7 cellular contexts compared by ENCODE assay signal in the genomic region with DNA sequence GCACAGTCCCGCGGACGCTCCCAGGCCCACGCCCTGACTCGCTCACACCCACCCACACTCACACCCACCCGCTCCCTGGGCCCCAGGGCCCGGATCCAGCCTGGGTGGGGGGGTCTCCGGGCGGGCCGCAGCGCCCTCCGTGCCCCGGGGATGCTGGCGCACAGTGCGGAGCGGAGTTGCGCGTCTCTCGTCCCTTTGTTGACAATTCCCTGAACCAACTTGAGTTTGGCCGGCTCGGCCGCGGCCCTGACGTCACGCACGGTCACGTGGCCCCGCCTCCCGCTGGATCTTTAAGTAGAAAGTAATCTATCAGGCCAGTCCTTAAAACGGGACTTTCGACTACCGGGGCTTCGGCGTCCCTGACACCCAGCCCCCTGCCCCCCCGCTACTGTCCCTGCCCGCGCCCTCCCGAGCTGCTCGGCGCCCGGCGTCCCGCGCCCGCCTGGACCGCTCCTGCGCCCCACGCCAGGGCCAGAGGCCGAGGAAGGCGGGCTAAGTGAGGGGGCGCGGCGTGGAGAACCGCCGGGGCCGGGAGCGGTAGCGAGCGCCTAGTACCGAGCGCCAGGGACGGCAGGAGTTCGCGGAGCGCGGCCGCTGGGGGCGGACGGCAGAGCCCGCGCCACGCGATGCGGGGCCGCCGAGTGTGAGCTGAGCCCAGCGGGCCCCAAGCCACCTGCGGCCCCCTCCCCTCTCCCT. TPM values are rescaled to one million over a fixed set of nuclear protein-coding genes. Genes with fewer than 3 reads are reported as not detected.
DNase-seq lines count a peak whose midpoint lies in the region; ATAC-seq, FAIRE-seq and TF ChIP-seq lines count a peak whose summit lies in the region.

TSS of gene FOXD3 (plus strand) at position 320 of the 696 bp plus-strand sequence. CDS start 492 bp downstream, outside the sequence.

- peaks cover 9% of the 10 kb centered on the region for H3K9me3 Mint-ChIP-seq in activated T-cell treated with anti-CD3 and anti-CD28 coated beads, Interleukin-2, amount 50 U/mL, for 24 hours
- peaks cover 10% of the 10 kb centered on the region for H3K9me3 Mint-ChIP-seq in glutamatergic neuron (ENCODE audit: unreplicated experiment)

- no peak for FAIRE-seq in pancreas (lab: Jason Lieb, UNC)

- no peak within 1 kb of the TSS for H3K27ac ChIP-seq in pancreas

- peak within 1 kb of the TSS; percentile 76 for H3K27ac Mint-ChIP-seq in activated T-cell treated with anti-CD3 and anti-CD28 coated beads, Interleukin-2, amount 50 U/mL, for 24 hours
- peak within 1 kb of the TSS; percentile 80 for H3K27ac Mint-ChIP-seq in glutamatergic neuron (ENCODE audit: unreplicated experiment)

- WGBS in pancreas, 2 donors: 3 to 5% methylated on average over 40 to 77 of the region's 78 CpGs

- ATAC-seq in GM21825 (IDR thresholded peaks at IDR 0.05; ENCODE audit: unreplicated experiment) (peak; percentile 36), pancreas (peak; percentile 61 to 77 (median 66))

- intact Hi-C loops in pancreas (cut with DNase I): loop anchor here in 1 of 3 donors (10.0 kb wide), 1 partner anchor 112 kb away; no protein-coding TSS in a partner anchor

- H3K27me3 ChIP-seq in pancreas: peaks cover 20 to 86% (median 51%) of the 10 kb centered on the region in 4 donors

- H3K36me3 Mint-ChIP-seq in activated T-cell treated with anti-CD3 and anti-CD28 coated beads, Interleukin-2, amount 50 U/mL, for 24 hours (ENCODE audit: low read depth): no peaks in the 10 kb centered on the region
- H3K36me3 Mint-ChIP-seq in glutamatergic neuron (ENCODE audit: unreplicated experiment): peaks cover 4% of the 10 kb centered on the region

- DNase-seq in ELF-1 (ENCODE audit: low read depth, low spot score) (peak; percentile 85), NCI-H1694 treated with DMSO at 0.1 percent for 48 hours (lab: John Stamatoyannopoulos, UW) (peak; percentile 11), glutamatergic neuron (peak; percentile 79), pancreas (peak; percentile 46 to 81 (median 67)), HT-29 (ENCODE audit: low spot score) (no peak)
- DNase-seq in activated T-cell treated with anti-CD3 and anti-CD28 coated beads, Interleukin-2, amount 50 U/mL, for 24 hours: peak; percentile 66

- peaks cover 83% of the 10 kb centered on the region for H3K27me3 Mint-ChIP-seq in activated T-cell treated with anti-CD3 and anti-CD28 coated beads, Interleukin-2, amount 50 U/mL, for 24 hours
- H3K27me3 Mint-ChIP-seq in glutamatergic neuron (ENCODE audit: unreplicated experiment): peaks cover 40% of the 10 kb centered on the region

- no peaks in the 10 kb centered on the region for H3K9me3 ChIP-seq in pancreas

- peak within 1 kb of the TSS; percentile 28 to 45 (median 35) for H3K4me3 ChIP-seq in pancreas

- peaks cover 0 to 7% (median 0%) of the 10 kb centered on the region in 3 donors for H3K4me1 ChIP-seq in pancreas

- peaks cover 55% of the 10 kb centered on the region for H3K4me1 Mint-ChIP-seq in activated T-cell treated with anti-CD3 and anti-CD28 coated beads, Interleukin-2, amount 50 U/mL, for 24 hours (ENCODE audit: low read depth)
- H3K4me1 Mint-ChIP-seq in glutamatergic neuron (ENCODE audit: low read depth, unreplicated experiment): peaks cover 18% of the 10 kb centered on the region

- no peaks in the 10 kb centered on the region for H3K36me3 ChIP-seq in pancreas

- H3K4me3 Mint-ChIP-seq in activated T-cell treated with anti-CD3 and anti-CD28 coated beads, Interleukin-2, amount 50 U/mL, for 24 hours: peak within 1 kb of the TSS; percentile 75
- peak within 1 kb of the TSS; percentile 89 for H3K4me3 Mint-ChIP-seq in glutamatergic neuron (ENCODE audit: unreplicated experiment)

- no peak for TF ChIP-seq CTCF in glutamatergic neuron (IDR thresholded peaks at IDR 0.05; ENCODE audit: partially characterized antibody, unreplicated experiment)
- no peak for TF ChIP-seq CTCF in pancreas (IDR thresholded peaks at IDR 0.05)

RNA-seq across cellular contexts. Expression of gene FOXD3, which starts in this region (rescaled TPM):
- total RNA-seq in glutamatergic neuron (ENCODE audit: unreplicated experiment) (0.39 TPM), pancreas (under 1 TPM in 2 of 6 donors, not detected in 4; 0.09 TPM)
- under 1 TPM in 1 of 2 donors, not detected in 1; 0.21 TPM for polyA plus RNA-seq in pancreas
- not detected in 2 replicates for total RNA-seq in HT-29 (2014; rRNA removed; shearing (Covaris generic))

Comparison
In these comparisons a context has a peak if more than half of its experiments do, and no peak if none do; other contexts are left out.
1. Peak in DNase-seq in glutamatergic neuron; RNA of the gene not detected or under 1 TPM.
2. Peak in DNase-seq, ATAC-seq and H3K4me3 ChIP-seq in pancreas; RNA of the gene not detected or under 1 TPM.